18 cellular contexts compared by ENCODE assay signal in the genomic region with DNA sequence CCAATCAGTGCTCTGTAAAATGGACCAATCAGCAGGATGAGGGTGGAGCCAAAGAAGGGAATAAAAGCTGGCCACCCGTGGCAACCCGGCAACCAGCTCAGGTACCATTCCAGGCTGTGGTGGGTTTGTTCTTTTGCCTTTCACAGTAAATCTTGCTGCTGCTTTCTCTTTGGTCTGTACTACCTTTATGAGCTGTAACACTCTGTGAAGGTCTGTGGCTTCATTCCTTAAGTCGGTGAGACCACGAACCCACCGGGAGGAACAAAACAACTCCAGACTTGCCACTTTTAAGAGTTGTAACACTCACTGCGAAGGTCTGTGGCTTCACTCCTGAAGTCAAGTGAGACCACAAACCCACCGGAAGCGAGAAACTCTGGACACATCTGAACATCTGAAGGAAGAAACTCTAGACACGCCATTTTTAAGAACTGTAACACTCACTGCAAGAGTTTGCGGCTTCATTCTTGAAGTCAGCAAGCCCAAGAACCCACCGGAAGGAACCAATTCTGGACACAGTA. TPM values are rescaled to one million over a fixed set of nuclear protein-coding genes. Genes with fewer than 3 reads are reported as not detected.
A peak's percentile ranks its signal among the peaks of the same experiment; 100 is the strongest.
DNase-seq lines count a peak whose midpoint lies in the region; ATAC-seq and TF ChIP-seq lines count a peak whose summit lies in the region.
"Had no signal": no experiment of that assay in that cellular context is flagged by ENCODE, and none has a peak within 500 bp of the region (broad histone marks: within the 10 kb centered on the region; RNA-seq: fewer than 3 reads in every experiment).

No MANE protein-coding gene starts in this region.

- H3K23ac ChIP-seq in IMR-90 (ENCODE audit: low read depth, low read length): no peak overlapping the region

- H3K9me3 ChIP-seq in IMR-90 (ENCODE audit: control insufficient read depth, insufficient read depth, low read length) (no peaks in the 10 kb centered on the region), mammary epithelial cell (replicated peaks; ENCODE audit: insufficient read depth, low read length) (no peaks in the 10 kb centered on the region)
- H3K9me3 ChIP-seq: esophagus squamous epithelium, ovary, tibial artery had no signal

- H4K20me1 ChIP-seq in IMR-90 (ENCODE audit: insufficient read depth, low read length) (no peaks in the 10 kb centered on the region), mammary epithelial cell (ENCODE audit: insufficient read depth, low read length) (no peaks in the 10 kb centered on the region)
- H4K20me1 ChIP-seq: BLaER1 had no signal

- H2BK5ac ChIP-seq in IMR-90 (ENCODE audit: low read depth, low read length, poor library complexity, severe bottlenecking): no peak overlapping the region

- H3K56ac ChIP-seq in IMR-90 (ENCODE audit: extremely low read depth, insufficient read depth, low read length): no peak overlapping the region

- no peak for TF ChIP-seq RAD21 in IMR-90 (IDR thresholded peaks at IDR 0.05; ENCODE audit: low read length)

- H3K9me1 ChIP-seq in IMR-90 (ENCODE audit: insufficient read depth, low read length): no peaks in the 10 kb centered on the region

- H3K9me3 Mint-ChIP-seq in activated naive CD4-positive, alpha-beta T cell treated with anti-CD3 and anti-CD28 coated beads for 36 hours: peaks cover 4% of the 10 kb centered on the region
- H3K9me3 Mint-ChIP-seq in natural killer cell treated with Interleukin-12 subunit alpha and Interleukin-12 subunit beta and Interleukin-15 and Interleukin-18, amount 100 ng/mL, for 72 hours: no peaks in the 10 kb centered on the region

- no peak overlapping the region for H2BK15ac ChIP-seq in IMR-90 (ENCODE audit: low read depth, low read length)

- dilution Hi-C loops in IMR-90 (cut with HindIII; ENCODE audit: low sequenced_read_pairs, unreplicated experiment) (no loop called here), mammary epithelial cell (cut with HindIII; ENCODE audit: low sequenced_read_pairs) (no loop called here)

- CTCF ChIA-PET in IMR-90 (lab: Yijun Ruan, JAX): interaction anchor here (0.6 kb wide), 1 partner anchor 28 kb away, joined by 3 read pairs; no protein-coding TSS in a partner anchor
- CTCF ChIA-PET in activated naive CD4-positive, alpha-beta T cell treated with anti-CD3 and anti-CD28 coated beads for 36 hours (lab: Charles Lee): interaction anchor here (1.0 to 2.6 kb wide), 5 partner anchors 16 to 234 kb away, joined by 3 to 6 read pairs (median 4); no protein-coding TSS in a partner anchor
- CTCF ChIA-PET in mammary epithelial cell (lab: Charles Lee; ENCODE audit: low non-redundant PET): no interaction called here
- CTCF ChIA-PET in HEK293T (lab: Yijun Ruan, JAX): interaction anchor here (1.3 kb wide), 1 partner anchor 17 kb away, joined by 4 read pairs; no protein-coding TSS in a partner anchor

- H3K4me2 ChIP-seq in IMR-90 (ENCODE audit: low read depth, low read length) (no peak overlapping the region), mammary epithelial cell (ENCODE audit: insufficient read depth, low read depth, low read length) (no peak overlapping the region)
- H3K4me2 ChIP-seq: BLaER1 had no signal

- H3K18ac ChIP-seq in IMR-90 (ENCODE audit: low read depth, low read length): no peak overlapping the region

- POLR2A ChIA-PET in IMR-90 (lab: Charles Lee; ENCODE audit: unreplicated experiment) (no interaction called here), HEK293T (lab: Yijun Ruan, JAX) (no interaction called here)

- no peaks in the 10 kb centered on the region for H3K79me1 ChIP-seq in IMR-90 (ENCODE audit: low read depth in 1 of 2, low read length in 2 of 2)

- peak overlapping the region; percentile 46 for H3K4me3 Mint-ChIP-seq in activated naive CD4-positive, alpha-beta T cell treated with anti-CD3 and anti-CD28 coated beads for 36 hours
- H3K4me3 Mint-ChIP-seq in natural killer cell treated with Interleukin-12 subunit alpha and Interleukin-12 subunit beta and Interleukin-15 and Interleukin-18, amount 100 ng/mL, for 72 hours: peak overlapping the region; percentile 39

- no peak for ATAC-seq in IMR-90 (ENCODE audit: low read depth)
- peak; percentile 76 to 85 for ATAC-seq in natural killer cell treated with Interleukin-12 subunit alpha and Interleukin-12 subunit beta and Interleukin-15 and Interleukin-18, amount 100 ng/mL, for 72 hours
- ATAC-seq: sciatic nerve had no signal

- H2AFZ ChIP-seq in IMR-90 (replicated peaks; ENCODE audit: low read length, poor library complexity) (no peak overlapping the region), mammary epithelial cell (ENCODE audit: low read depth, low read length) (no peak overlapping the region)

- WGBS in IMR-90 (ENCODE audit: extremely low coverage in 2 of 2, insufficient read length in 1 of 2), 2 experiments: no CpG with 5 or more reads among the region's 11 CpGs
- WGBS in mammary epithelial cell (ENCODE audit: low coverage, missing lambda C conversion rate): 62% methylated on average over 8 of the region's 11 CpGs

- H2BK20ac ChIP-seq in IMR-90 (ENCODE audit: low read depth, low read length): no peak overlapping the region

- no peak overlapping the region for H2BK120ac ChIP-seq in IMR-90 (ENCODE audit: low read depth, low read length)

- H3K9ac ChIP-seq in IMR-90 (ENCODE audit: low read depth, low read length) (no peak overlapping the region), mammary epithelial cell (ENCODE audit: insufficient read depth, low read length) (no peak overlapping the region)
- H3K9ac ChIP-seq: BLaER1 had no signal

- TF ChIP-seq POLR2A in IMR-90 (IDR thresholded peaks at IDR 0.05; ENCODE audit: low read depth, low read length): no peak

- no peak overlapping the region for H4K5ac ChIP-seq in IMR-90 (ENCODE audit: low read depth, low read length)

- BruUV-seq in IMR-90 (replicated peaks; lab: Mats Ljungman, UMichigan) (no TSS peak), mammary epithelial cell (replicated peaks; lab: Mats Ljungman, UMichigan) (no TSS peak)

- H3K27me3 ChIP-seq in IMR-90 (ENCODE audit: control insufficient read depth, insufficient read depth, low read length) (no peaks in the 10 kb centered on the region; the same call in 1 of the 2 replicates), mammary epithelial cell (ENCODE audit: insufficient read depth, low read length) (no peaks in the 10 kb centered on the region)
- H3K27me3 ChIP-seq: BLaER1, ovary had no signal

- H3K4me1 ChIP-seq in IMR-90 (ENCODE audit: control insufficient read depth, insufficient read depth, low read length) (no peaks in the 10 kb centered on the region), mammary epithelial cell (ENCODE audit: insufficient read depth, low read length) (no peaks in the 10 kb centered on the region)
- H3K4me1 ChIP-seq: esophagus squamous epithelium, tibial artery had no signal

- no peak overlapping the region for H2AK5ac ChIP-seq in IMR-90 (ENCODE audit: low read depth, low read length)

- H3K79me2 ChIP-seq in mammary epithelial cell (ENCODE audit: insufficient read depth, low read length): no peaks in the 10 kb centered on the region

- H2AK9ac ChIP-seq in IMR-90 (replicated peaks; ENCODE audit: low read depth, low read length, poor library complexity): no peak overlapping the region

- intact Hi-C loops in IMR-90 (cut with micrococcal nuclease) (no loop called here), mammary epithelial cell (cut with micrococcal nuclease) (no loop called here)
- intact Hi-C loops in activated naive CD4-positive, alpha-beta T cell treated with anti-CD3 and anti-CD28 coated beads for 36 hours (cut with micrococcal nuclease): no loop called here

- no peak overlapping the region for H4K8ac ChIP-seq in IMR-90 (ENCODE audit: low read depth in 2 of 2, low read length in 2 of 2)

- no peak overlapping the region for H3K4me3 ChIP-seq in IMR-90 (ENCODE audit: insufficient read depth, low read depth, low read length)
- no peak overlapping the region for H3K4me3 ChIP-seq in mammary epithelial cell (replicated peaks in 1 of 3; ENCODE audit: insufficient read depth in 1 of 3, low read depth in 2 of 3, low read length in 3 of 3)
- H3K4me3 ChIP-seq: BLaER1, esophagus squamous epithelium, ovary, tibial artery had no signal

- peaks cover 2% of the 10 kb centered on the region for H3K36me3 Mint-ChIP-seq in activated naive CD4-positive, alpha-beta T cell treated with anti-CD3 and anti-CD28 coated beads for 36 hours (ENCODE audit: low read depth)
- H3K36me3 Mint-ChIP-seq in natural killer cell treated with Interleukin-12 subunit alpha and Interleukin-12 subunit beta and Interleukin-15 and Interleukin-18, amount 100 ng/mL, for 72 hours: no peaks in the 10 kb centered on the region

- H3K36me3 ChIP-seq in IMR-90 (ENCODE audit: control insufficient read depth, insufficient read depth, low read length) (no peaks in the 10 kb centered on the region), mammary epithelial cell (ENCODE audit: insufficient read depth, low read length) (no peaks in the 10 kb centered on the region)
- H3K36me3 ChIP-seq: BLaER1, esophagus squamous epithelium, ovary, tibial artery had no signal

- peaks cover 10% of the 10 kb centered on the region for H3K4me1 Mint-ChIP-seq in activated naive CD4-positive, alpha-beta T cell treated with anti-CD3 and anti-CD28 coated beads for 36 hours (ENCODE audit: low read depth)
- peaks cover 7 to 13% of the 10 kb centered on the region in 2 donors for H3K4me1 Mint-ChIP-seq in natural killer cell treated with Interleukin-12 subunit alpha and Interleukin-12 subunit beta and Interleukin-15 and Interleukin-18, amount 100 ng/mL, for 72 hours (ENCODE audit: low read depth in 2 of 2)

- DNase-seq in activated CD4-positive, alpha-beta T cell treated with anti-CD3 and anti-CD28 coated beads for 48 hours: peak; percentile 52
- no peak for DNase-seq in activated CD4-positive, alpha-beta T cell treated with anti-CD3 and anti-CD28 coated beads, Interleukin-2, amount 50 U/mL, for 4 hours
- no peak for DNase-seq in IMR-90
- DNase-seq in activated naive CD4-positive, alpha-beta T cell treated with anti-CD3 and anti-CD28 coated beads for 36 hours: peak; percentile 42
- no peak for DNase-seq in natural killer cell treated with Interleukin-12 subunit alpha and Interleukin-12 subunit beta and Interleukin-15 and Interleukin-18, amount 100 ng/mL, for 72 hours (ENCODE audit: low spot score)
- DNase-seq in mammary epithelial cell: no peak
- no peak for DNase-seq in ecto neural progenitor cell (ENCODE audit: low spot score)
- DNase-seq in HEK293T (ENCODE audit: extremely low spot score): no peak
- DNase-seq: activated CD8-positive, alpha-beta memory T cell treated with anti-CD3 and anti-CD28 coated beads for 24 hours; esophagus squamous epithelium; NCI-H1092 treated with DMSO at 0.1 percent for 48 hours; ovary; tibial artery had no signal

- no peak overlapping the region for H4K91ac ChIP-seq in IMR-90 (ENCODE audit: insufficient read depth, low read depth, low read length)

- H3K27ac ChIP-seq in IMR-90 (ENCODE audit: insufficient read depth, low read length) (no peak overlapping the region), mammary epithelial cell (ENCODE audit: insufficient read depth, low read depth, low read length) (no peak overlapping the region)
- H3K27ac ChIP-seq: BLaER1, esophagus squamous epithelium, ovary, tibial artery had no signal

- H3K4ac ChIP-seq in IMR-90 (ENCODE audit: low read depth, low read length): no peak overlapping the region

- no peaks in the 10 kb centered on the region for H3K27me3 Mint-ChIP-seq in activated naive CD4-positive, alpha-beta T cell treated with anti-CD3 and anti-CD28 coated beads for 36 hours (ENCODE audit: low read depth)
- H3K27me3 Mint-ChIP-seq in natural killer cell treated with Interleukin-12 subunit alpha and Interleukin-12 subunit beta and Interleukin-15 and Interleukin-18, amount 100 ng/mL, for 72 hours: peaks cover 6 to 13% of the 10 kb centered on the region in 2 donors

- H3K27ac Mint-ChIP-seq in activated naive CD4-positive, alpha-beta T cell treated with anti-CD3 and anti-CD28 coated beads for 36 hours: no peak overlapping the region
- peak overlapping the region in 1 of 2 donors; percentile 59 for H3K27ac Mint-ChIP-seq in natural killer cell treated with Interleukin-12 subunit alpha and Interleukin-12 subunit beta and Interleukin-15 and Interleukin-18, amount 100 ng/mL, for 72 hours

- in situ Hi-C loops in IMR-90 (cut with MboI; ENCODE audit: low sequenced_read_pairs): no loop called here
- in situ Hi-C loops in mammary epithelial cell (cut with MboI; ENCODE audit: low sequenced_read_pairs in 2 of 2): no loop called here

- no peak overlapping the region for H3K14ac ChIP-seq in IMR-90 (replicated peaks; ENCODE audit: low read depth, low read length)

- TF ChIP-seq CTCF in IMR-90 (conservative IDR thresholded peaks at IDR 0.05; ENCODE audit: low read depth, low read length) (no peak), mammary epithelial cell (conservative IDR thresholded peaks at IDR 0.05 in 1 of 2, IDR thresholded peaks at IDR 0.05 in 1 of 2; ENCODE audit: extremely low read depth in 1 of 2, insufficient read depth in 1 of 2, low read depth in 1 of 2, low read length in 2 of 2) (no peak)

RNA-seq across cellular contexts. Expression of gene SPACA6, which starts 16.5 kb away (rescaled TPM):
- total RNA-seq in IMR-90 (2012; rRNA removed): 1.3 and 1.7 TPM in 2 replicates
- polyA plus RNA-seq in IMR-90 (2012; rRNA removed): 10.5 and 13.6 TPM in 2 replicates
- 4.0 and 8.1 TPM in 2 replicates for polyA plus RNA-seq in IMR-90 (2012; cell fraction: cytosol; rRNA removed)
- 92.7 and 118 TPM in 2 replicates for polyA plus RNA-seq in IMR-90 (2012; cell fraction: nucleus; rRNA removed; ENCODE audit: low replicate concordance)
- 1 to 10 TPM; 5.8 to 6.6 TPM for total RNA-seq in activated naive CD4-positive, alpha-beta T cell treated with anti-CD3 and anti-CD28 coated beads for 36 hours
- total RNA-seq in natural killer cell treated with Interleukin-12 subunit alpha and Interleukin-12 subunit beta and Interleukin-15 and Interleukin-18, amount 100 ng/mL, for 72 hours: 1 to 10 TPM; 2.7 to 3.0 TPM
- total RNA-seq in mammary epithelial cell: 10 to 100 TPM in 1 of 2 donors, 1 to 10 TPM in 1; 3.7 to 16.1 TPM
- polyA plus RNA-seq in mammary epithelial cell: 5.2 TPM
- 1.2 TPM for polyA minus RNA-seq in mammary epithelial cell

RNA-seq across cellular contexts. Expression of gene SIGLEC14, which starts 30.0 kb away (rescaled TPM):
- total RNA-seq in IMR-90 (2012; rRNA removed): not detected in 2 replicates
- polyA plus RNA-seq in IMR-90 (2012; rRNA removed): not detected in 2 replicates
- polyA plus RNA-seq in IMR-90 (2012; cell fraction: cytosol; rRNA removed): not detected in 2 replicates
- not detected in 2 replicates for polyA plus RNA-seq in IMR-90 (2012; cell fraction: nucleus; rRNA removed; ENCODE audit: low replicate concordance)
- not detected for total RNA-seq in activated naive CD4-positive, alpha-beta T cell treated with anti-CD3 and anti-CD28 coated beads for 36 hours
- total RNA-seq in natural killer cell treated with Interleukin-12 subunit alpha and Interleukin-12 subunit beta and Interleukin-15 and Interleukin-18, amount 100 ng/mL, for 72 hours: not detected
- total RNA-seq in mammary epithelial cell: not detected
- polyA plus RNA-seq in mammary epithelial cell: 0.03 TPM
- not detected for polyA minus RNA-seq in mammary epithelial cell
- total RNA-seq: H1, OCI-LY7 had no signal
- polyA plus RNA-seq: H1 had no signal

RNA-seq across cellular contexts. Expression of gene SIGLEC5, which starts 46.4 kb away (rescaled TPM):
- total RNA-seq in IMR-90 (2012; rRNA removed): not detected in 2 replicates
- not detected in 2 replicates for polyA plus RNA-seq in IMR-90 (2012; rRNA removed)
- not detected in 2 replicates for polyA plus RNA-seq in IMR-90 (2012; cell fraction: cytosol; rRNA removed)
- polyA plus RNA-seq in IMR-90 (2012; cell fraction: nucleus; rRNA removed; ENCODE audit: low replicate concordance): not detected in 2 replicates
- under 1 TPM in 1 of 2 experiments, not detected in 1; 0.12 TPM for total RNA-seq in activated naive CD4-positive, alpha-beta T cell treated with anti-CD3 and anti-CD28 coated beads for 36 hours
- under 1 TPM; 0.22 to 0.64 TPM for total RNA-seq in natural killer cell treated with Interleukin-12 subunit alpha and Interleukin-12 subunit beta and Interleukin-15 and Interleukin-18, amount 100 ng/mL, for 72 hours
- total RNA-seq in mammary epithelial cell: not detected
- not detected for polyA plus RNA-seq in mammary epithelial cell
- not detected for polyA minus RNA-seq in mammary epithelial cell
- total RNA-seq: H1, OCI-LY7, sciatic nerve had no signal
- polyA plus RNA-seq: H1 had no signal

RNA-seq across cellular contexts. Expression of gene HAS1, which starts 47.2 kb away (rescaled TPM):
- total RNA-seq in IMR-90 (2012; rRNA removed) (not detected in 2 replicates), mammary epithelial cell (under 1 TPM in 1 of 2 donors, not detected in 1; 0.82 TPM)
- polyA plus RNA-seq in IMR-90 (2012; rRNA removed) (not detected in 2 replicates), mammary epithelial cell (0.05 TPM)
- not detected in 2 replicates for polyA plus RNA-seq in IMR-90 (2012; cell fraction: cytosol; rRNA removed)
- polyA plus RNA-seq in IMR-90 (2012; cell fraction: nucleus; rRNA removed; ENCODE audit: low replicate concordance): not detected in 2 replicates
- not detected for total RNA-seq in activated naive CD4-positive, alpha-beta T cell treated with anti-CD3 and anti-CD28 coated beads for 36 hours
- not detected for total RNA-seq in natural killer cell treated with Interleukin-12 subunit alpha and Interleukin-12 subunit beta and Interleukin-15 and Interleukin-18, amount 100 ng/mL, for 72 hours
- polyA minus RNA-seq in mammary epithelial cell: not detected
- total RNA-seq: glomerular endothelial cell, H1, OCI-LY7 had no signal

Comparison
In these comparisons a context has a peak if more than half of its experiments do, and no peak if none do; other contexts are left out.
1. DNase-seq: peak in activated CD4-positive, alpha-beta T cell treated with anti-CD3 and anti-CD28 coated beads for 48 hours (single experiment) and activated naive CD4-positive, alpha-beta T cell treated with anti-CD3 and anti-CD28 coated beads for 36 hours (single experiment); none in activated CD4-positive, alpha-beta T cell treated with anti-CD3 and anti-CD28 coated beads, Interleukin-2, amount 50 U/mL, for 4 hours (0 of 2), IMR-90 (single experiment), natural killer cell treated with Interleukin-12 subunit alpha and Interleukin-12 subunit beta and Interleukin-15 and Interleukin-18, amount 100 ng/mL, for 72 hours (single experiment), mammary epithelial cell (single experiment), ecto neural progenitor cell (single experiment) and HEK293T (single experiment).